In genomic region chr4:84583871-84584373, GRCh38 we compare ENCODE assay signal across 8 cellular contexts. TPM values are rescaled to one million over a fixed set of nuclear protein-coding genes. Genes with fewer than 3 reads are reported as not detected.
DNase-seq lines count a peak whose midpoint lies in the region; ATAC-seq and TF ChIP-seq lines count a peak whose summit lies in the region.

No MANE protein-coding gene starts in this region.

- DNase-seq in DMS114 treated with DMSO at 0.1 percent for 48 hours (lab: John Stamatoyannopoulos, UW; ENCODE audit: unreplicated experiment) (peak; percentile 10), LoVo (ENCODE audit: low spot score) (peak; percentile 20), chondrocyte (ENCODE audit: low spot score) (no peak), naive B cell (peak; percentile 12)
- DNase-seq in stimulated activated CD8-positive, alpha-beta memory T cell treated with anti-CD3 and anti-CD28 coated beads, Interleukin-4, amount 100 ng/mL, for 48 hours = no peak

- peaks cover 10% of the 10 kb centered on the region for H3K36me3 Mint-ChIP-seq in chondrocyte (ENCODE audit: low read depth)
- H3K36me3 Mint-ChIP-seq in naive B cell = peaks cover 6 to 15% of the 10 kb centered on the region in 2 donors

- H3K4me3 Mint-ChIP-seq in chondrocyte (ENCODE audit: unreplicated experiment) = peak overlapping the region; percentile 75
- peak overlapping the region; percentile 79 to 94 (median 89) for H3K4me3 Mint-ChIP-seq in naive B cell

- TF ChIP-seq CTCF in chondrocyte (IDR thresholded peaks at IDR 0.05) = no peak

- peaks cover 8% of the 10 kb centered on the region for H3K9me3 Mint-ChIP-seq in chondrocyte (ENCODE audit: low read depth)
- peaks cover 5 to 37% (median 17%) of the 10 kb centered on the region in 7 donors for H3K9me3 Mint-ChIP-seq in naive B cell

- no peak overlapping the region for H3K27ac Mint-ChIP-seq in chondrocyte (ENCODE audit: unreplicated experiment)
- H3K27ac Mint-ChIP-seq in naive B cell = peak overlapping the region in 3 of 6 donors; percentile 51 to 88 (median 52)

- ATAC-seq in naive B cell (ENCODE audit: low read depth in 2 of 2) (peak; percentile 20 to 25), GM18909 (IDR thresholded peaks at IDR 0.05; ENCODE audit: poor library complexity, unreplicated experiment) (no peak), HG02840 (IDR thresholded peaks at IDR 0.05; ENCODE audit: low FRiP score, unreplicated experiment) (no peak), GM19035 (IDR thresholded peaks at IDR 0.05; ENCODE audit: unreplicated experiment) (no peak)

- H3K27me3 Mint-ChIP-seq in chondrocyte (ENCODE audit: low read depth) = peaks cover 40% of the 10 kb centered on the region
- H3K27me3 Mint-ChIP-seq in naive B cell = peaks cover 38 to 73% (median 70%) of the 10 kb centered on the region in 3 donors

- H3K4me1 Mint-ChIP-seq in chondrocyte (ENCODE audit: low read depth) = peaks cover 11% of the 10 kb centered on the region
- H3K4me1 Mint-ChIP-seq in naive B cell = peaks cover 12 to 19% (median 13%) of the 10 kb centered on the region in 3 donors

RNA-seq across cellular contexts. Expression of gene CDS1, which starts 1.0 kb away (rescaled TPM):
- total RNA-seq in chondrocyte = 0.26 to 0.30 TPM in 2 of 3 replicates, not detected in the other
- under 1 TPM in 1 of 6 donors, not detected in 5; 0.07 TPM for polyA plus RNA-seq in naive B cell (ENCODE audit: low read depth in 6 of 6)

Comparison
In these comparisons a context has a peak if more than half of its experiments do, and no peak if none do; other contexts are left out.
1. DNase-seq: peak in DMS114 treated with DMSO at 0.1 percent for 48 hours (single experiment), LoVo (single experiment) and naive B cell (single experiment); none in chondrocyte (single experiment) and stimulated activated CD8-positive, alpha-beta memory T cell treated with anti-CD3 and anti-CD28 coated beads, Interleukin-4, amount 100 ng/mL, for 48 hours (single experiment).
2. ATAC-seq: peak in naive B cell (2 of 2); none in GM18909 (single experiment), HG02840 (single experiment) and GM19035 (single experiment).